Comparison of ENCODE assay signal across 1 cellular context in the genomic region with DNA sequence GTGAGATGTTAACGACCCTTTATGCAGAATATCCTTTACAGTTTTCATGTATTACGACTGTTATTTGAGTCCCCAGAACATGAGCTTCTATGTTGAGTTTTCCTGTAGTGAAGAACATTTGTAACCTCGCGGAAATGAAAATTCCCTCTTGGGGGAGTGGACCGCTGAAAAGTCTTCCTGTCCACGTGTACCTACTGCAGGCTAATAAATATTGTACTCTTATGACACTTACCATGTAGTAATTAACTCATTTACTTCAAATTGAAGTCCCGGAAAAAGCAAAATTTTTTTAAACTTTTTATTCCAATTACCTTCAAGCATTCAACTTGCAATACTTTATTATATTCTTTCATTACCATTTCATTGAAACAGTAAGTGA.
TF ChIP-seq lines count a peak whose summit lies in the region.

No MANE protein-coding gene starts in this region.

TF ChIP-seq in liver, 16 proteins besides CTCF, POLR2A, EP300 and RAD21 (continued from another document):
- TF ChIP-seq, protein P1, sequence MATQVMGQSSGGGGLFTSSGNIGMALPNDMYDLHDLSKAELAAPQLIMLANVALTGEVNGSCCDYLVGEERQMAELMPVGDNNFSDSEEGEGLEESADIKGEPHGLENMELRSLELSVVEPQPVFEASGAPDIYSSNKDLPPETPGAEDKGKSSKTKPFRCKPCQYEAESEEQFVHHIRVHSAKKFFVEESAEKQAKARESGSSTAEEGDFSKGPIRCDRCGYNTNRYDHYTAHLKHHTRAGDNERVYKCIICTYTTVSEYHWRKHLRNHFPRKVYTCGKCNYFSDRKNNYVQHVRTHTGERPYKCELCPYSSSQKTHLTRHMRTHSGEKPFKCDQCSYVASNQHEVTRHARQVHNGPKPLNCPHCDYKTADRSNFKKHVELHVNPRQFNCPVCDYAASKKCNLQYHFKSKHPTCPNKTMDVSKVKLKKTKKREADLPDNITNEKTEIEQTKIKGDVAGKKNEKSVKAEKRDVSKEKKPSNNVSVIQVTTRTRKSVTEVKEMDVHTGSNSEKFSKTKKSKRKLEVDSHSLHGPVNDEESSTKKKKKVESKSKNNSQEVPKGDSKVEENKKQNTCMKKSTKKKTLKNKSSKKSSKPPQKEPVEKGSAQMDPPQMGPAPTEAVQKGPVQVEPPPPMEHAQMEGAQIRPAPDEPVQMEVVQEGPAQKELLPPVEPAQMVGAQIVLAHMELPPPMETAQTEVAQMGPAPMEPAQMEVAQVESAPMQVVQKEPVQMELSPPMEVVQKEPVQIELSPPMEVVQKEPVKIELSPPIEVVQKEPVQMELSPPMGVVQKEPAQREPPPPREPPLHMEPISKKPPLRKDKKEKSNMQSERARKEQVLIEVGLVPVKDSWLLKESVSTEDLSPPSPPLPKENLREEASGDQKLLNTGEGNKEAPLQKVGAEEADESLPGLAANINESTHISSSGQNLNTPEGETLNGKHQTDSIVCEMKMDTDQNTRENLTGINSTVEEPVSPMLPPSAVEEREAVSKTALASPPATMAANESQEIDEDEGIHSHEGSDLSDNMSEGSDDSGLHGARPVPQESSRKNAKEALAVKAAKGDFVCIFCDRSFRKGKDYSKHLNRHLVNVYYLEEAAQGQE (IDR thresholded peaks at IDR 0.05), result no peak
